In the genomic region with DNA sequence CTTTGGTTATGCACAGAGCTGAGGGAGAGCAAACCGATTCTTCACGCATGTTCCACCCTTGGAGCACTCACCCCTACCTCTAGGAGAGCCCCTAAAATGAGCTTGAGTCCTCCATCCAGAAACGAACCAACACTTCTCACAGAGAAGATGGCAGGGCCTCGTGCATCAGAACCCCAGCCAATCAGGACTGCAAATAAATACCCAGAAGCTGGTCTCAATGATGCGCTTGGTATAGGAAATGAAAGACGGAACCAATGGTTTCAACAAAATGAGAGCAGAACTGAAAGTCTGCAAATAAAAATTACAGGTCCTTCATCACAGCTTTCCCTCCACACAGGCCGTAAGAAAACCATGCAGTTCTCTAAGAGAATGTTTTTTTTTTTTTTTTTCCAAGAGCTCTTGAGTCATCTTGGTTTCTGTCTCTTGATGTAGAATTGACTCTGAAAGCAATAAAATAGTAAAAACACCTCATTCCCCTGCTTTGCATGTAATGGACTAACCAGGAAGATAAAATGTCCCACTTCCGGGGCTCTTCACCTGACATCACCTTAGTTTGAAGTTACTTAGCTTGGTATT, we compare ENCODE assay signal across 9 cellular contexts. TPM values are rescaled to one million over a fixed set of nuclear protein-coding genes. Genes with fewer than 3 reads are reported as not detected.
DNase-seq lines count a peak whose midpoint lies in the region; ATAC-seq and TF ChIP-seq lines count a peak whose summit lies in the region.
"Had no signal": no experiment of that assay in that cellular context is flagged by ENCODE, and none has a peak within 500 bp of the region (broad histone marks: within the 10 kb centered on the region; RNA-seq: fewer than 3 reads in every experiment).

No MANE protein-coding gene starts in this region.

- peak overlapping the region; percentile 91 for H3K4me3 Mint-ChIP-seq in activated T-helper 17 cell treated with anti-CD3 and anti-CD28 coated beads, Interleukin-2, amount 50 U/mL, for 72 hours

- no peaks in the 10 kb centered on the region for H3K27me3 Mint-ChIP-seq in activated T-helper 17 cell treated with anti-CD3 and anti-CD28 coated beads, Interleukin-2, amount 50 U/mL, for 72 hours

- H3K27ac ChIP-seq in body of pancreas: no peak overlapping the region
- H3K27ac ChIP-seq: VCaP had no signal

- no peak for TF ChIP-seq POLR2A in body of pancreas (IDR thresholded peaks at IDR 0.05)

- intact Hi-C loops in body of pancreas (cut with DNase I): no loop called here

- ATAC-seq in GM19324 (IDR thresholded peaks at IDR 0.05; ENCODE audit: low FRiP score, unreplicated experiment): peak; percentile 45
- ATAC-seq in HG03378 (IDR thresholded peaks at IDR 0.05; ENCODE audit: unreplicated experiment): peak; percentile 41
- ATAC-seq in activated T-helper 17 cell treated with anti-CD3 and anti-CD28 coated beads, Interleukin-2, amount 50 U/mL, for 72 hours (replicated peaks): peak; percentile 39
- no peak for ATAC-seq in body of pancreas

- peaks cover 56% of the 10 kb centered on the region for H3K4me1 Mint-ChIP-seq in activated T-helper 17 cell treated with anti-CD3 and anti-CD28 coated beads, Interleukin-2, amount 50 U/mL, for 72 hours

- no peak overlapping the region for H3K4me3 ChIP-seq in body of pancreas

- no peaks in the 10 kb centered on the region for H3K36me3 ChIP-seq in body of pancreas (replicated peaks in 1 of 2; ENCODE audit: insufficient read depth in 1 of 2, low read depth in 2 of 2)

- no peaks in the 10 kb centered on the region for H3K9me3 ChIP-seq in body of pancreas

- no peak for TF ChIP-seq CTCF in body of pancreas (IDR thresholded peaks at IDR 0.05)

- WGBS in body of pancreas, 2 donors: 71 to 73% methylated on average over 8 of the region's 8 CpGs

- H3K9me3 Mint-ChIP-seq in activated T-helper 17 cell treated with anti-CD3 and anti-CD28 coated beads, Interleukin-2, amount 50 U/mL, for 72 hours: peaks cover 3% of the 10 kb centered on the region

- peaks cover 14% of the 10 kb centered on the region for H3K36me3 Mint-ChIP-seq in activated T-helper 17 cell treated with anti-CD3 and anti-CD28 coated beads, Interleukin-2, amount 50 U/mL, for 72 hours (ENCODE audit: low read depth)

- DNase-seq in A172 (ENCODE audit: low spot score): peak; percentile 34
- DNase-seq in DMS114 treated with DMSO at 0.1 percent for 48 hours (lab: John Stamatoyannopoulos, UW; ENCODE audit: unreplicated experiment): no peak
- DNase-seq in NCI-H128 (lab: John Stamatoyannopoulos, UW; ENCODE audit: unreplicated experiment): no peak
- no peak for DNase-seq in body of pancreas
- no peak for DNase-seq in NCI-H146 (lab: John Stamatoyannopoulos, UW)

- peak overlapping the region; percentile 94 for H3K27ac Mint-ChIP-seq in activated T-helper 17 cell treated with anti-CD3 and anti-CD28 coated beads, Interleukin-2, amount 50 U/mL, for 72 hours

- H3K27me3 ChIP-seq in body of pancreas: no peaks in the 10 kb centered on the region

- H3K4me1 ChIP-seq in body of pancreas: no peaks in the 10 kb centered on the region

RNA-seq across cellular contexts. Expression of a gene that starts 23.8 kb away (rescaled TPM):
- total RNA-seq in A172 (2014; rRNA removed; shearing (Covaris generic)): 20.3 and 20.4 TPM in 2 replicates
- total RNA-seq in activated T-helper 17 cell treated with anti-CD3 and anti-CD28 coated beads, Interleukin-2, amount 50 U/mL, for 72 hours: 100 to 1,000 TPM; 163 to 201 TPM
- total RNA-seq in body of pancreas: 100 to 1,000 TPM in 1 of 2 donors, 10 to 100 TPM in 1; 92.1 to 294 TPM
